In genomic region chr1:64823691-64824476, GRCh38 we compare ENCODE assay signal across 8 cellular contexts.
A peak's percentile ranks its signal among the peaks of the same experiment; 100 is the strongest.
DNase-seq lines count a peak whose midpoint lies in the region; ATAC-seq and TF ChIP-seq lines count a peak whose summit lies in the region.

No MANE protein-coding gene starts in this region.

- in situ Hi-C loops in SK-MEL-5 (cut with HindIII; ENCODE audit: low pct_unique_long_range_greater_than_20kb, low sequenced_read_pairs): loop anchor here (25.0 kb wide), 1 partner anchor 112 kb away; no protein-coding TSS in a partner anchor

- H3K36me3 ChIP-seq in psoas muscle (ENCODE audit: insufficient read depth in 1 of 2, low read depth in 1 of 2): no peaks in the 10 kb centered on the region

- H3K27me3 ChIP-seq in psoas muscle (ENCODE audit: insufficient read depth in 3 of 3, low read length in 2 of 3): no peaks in the 10 kb centered on the region

- TF ChIP-seq CTCF in psoas muscle (IDR thresholded peaks at IDR 0.05): peak; percentile 87

- peak; percentile 64 for DNase-seq in AG08395 (ENCODE audit: low spot score)
- peak; percentile 44 for DNase-seq in MV-4-11 (lab: John Stamatoyannopoulos, UW)
- DNase-seq in SK-MEL-5 (ENCODE audit: low read depth, low spot score): peak; percentile 80
- peak; percentile 27 for DNase-seq in activated naive CD8-positive, alpha-beta T cell treated with anti-CD3 and anti-CD28 coated beads, Interleukin-2, amount 50 U/mL, for 16 hours (ENCODE audit: low read depth, low spot score)
- no peak for DNase-seq in Right ventricle myocardium superior
- no peak for DNase-seq in psoas muscle

- H3K4me1 ChIP-seq in psoas muscle: no peaks in the 10 kb centered on the region

- ATAC-seq in GM18520 (IDR thresholded peaks at IDR 0.05; ENCODE audit: unreplicated experiment) (peak; percentile 44), Right ventricle myocardium superior (ENCODE audit: poor library complexity) (peak; percentile 83), psoas muscle (peak; percentile 49 to 89 (median 74)), HG03139 (IDR thresholded peaks at IDR 0.05; ENCODE audit: unreplicated experiment) (no peak)

- 30 to 41% (median 33%) methylated on average over 11 of the region's 11 CpGs for WGBS in psoas muscle, 3 donors

- H3K9me3 ChIP-seq in psoas muscle: no peaks in the 10 kb centered on the region

- H3K4me3 ChIP-seq in psoas muscle: no peak overlapping the region

- intact Hi-C loops in Right ventricle myocardium superior (cut with DNase I) (loop anchor here (5.0 to 10.0 kb wide), 2 partner anchors 79 to 137 kb away; partner anchors contain the start of gene RAVER2), psoas muscle (cut with DNase I) (loop anchor here (1.0 to 5.0 kb wide), 6 partner anchors 77 to 554 kb away; partner anchors contain the start of gene RAVER2 (in 2 of the 2))

- H3K27ac ChIP-seq in psoas muscle: no peak overlapping the region

Comparison
In these comparisons a context has a peak if more than half of its experiments do, and no peak if none do; other contexts are left out.
1. DNase-seq: peak in AG08395 (single experiment), MV-4-11 (single experiment), SK-MEL-5 (single experiment) and activated naive CD8-positive, alpha-beta T cell treated with anti-CD3 and anti-CD28 coated beads, Interleukin-2, amount 50 U/mL, for 16 hours (single experiment); none in Right ventricle myocardium superior (single experiment) and psoas muscle (0 of 2).